ENCODE assay signal across 8 cellular contexts in the genomic region with DNA sequence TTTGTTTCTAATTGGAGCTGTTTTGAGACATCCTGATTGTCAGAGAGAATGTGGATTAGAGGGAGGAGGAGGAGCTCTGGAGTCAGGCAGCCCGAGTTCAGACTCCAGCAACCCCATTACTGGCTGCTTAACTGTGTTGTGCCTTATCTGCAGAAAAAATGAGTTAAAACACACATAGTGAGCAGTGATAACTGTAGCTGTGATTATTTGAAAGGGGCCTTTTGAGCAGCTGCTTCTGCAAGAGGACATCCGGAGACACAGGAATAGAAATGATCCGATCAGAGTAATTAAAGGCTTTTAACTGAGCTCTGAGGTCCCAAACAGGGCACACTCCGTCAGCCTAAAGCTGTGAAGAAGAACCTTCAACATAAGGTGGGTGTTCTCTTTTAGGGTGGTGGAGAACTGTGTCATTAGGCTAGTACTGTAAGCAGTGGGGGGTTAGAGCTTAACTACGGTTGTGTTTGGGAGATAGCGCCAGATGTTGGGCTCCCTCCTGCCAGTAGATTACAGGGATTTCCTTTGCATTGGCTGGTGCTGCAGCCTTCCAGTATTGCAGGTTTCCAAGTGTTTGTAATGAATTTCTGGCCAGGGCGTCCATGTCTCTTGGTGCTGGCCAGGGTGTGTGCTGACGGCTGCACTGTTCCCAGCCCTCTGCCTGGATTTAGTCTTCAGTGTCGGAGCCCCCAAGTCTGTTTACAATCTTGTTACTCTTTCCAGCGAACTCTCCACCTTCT. TPM values are rescaled to one million over a fixed set of nuclear protein-coding genes. Genes with fewer than 3 reads are reported as not detected.
DNase-seq lines count a peak whose midpoint lies in the region; ATAC-seq and TF ChIP-seq lines count a peak whose summit lies in the region.

No MANE protein-coding gene starts in this region.

- H3K27me3 ChIP-seq in esophagus muscularis mucosa = no peaks in the 10 kb centered on the region
- no peaks in the 10 kb centered on the region for H3K27me3 ChIP-seq in muscle layer of duodenum (ENCODE audit: low read depth, low read length)

- H3K27ac ChIP-seq in esophagus muscularis mucosa (replicated peaks in 1 of 4) (peak overlapping the region; percentile 62 to 75 (median 72)), muscle layer of duodenum (ENCODE audit: low read length) (peak overlapping the region; percentile 10)

- TF ChIP-seq POLR2A in esophagus muscularis mucosa (IDR thresholded peaks at IDR 0.05; ENCODE audit: low read depth) = no peak

- peaks cover 96 to 97% (median 97%) of the 10 kb centered on the region in 4 donors for H3K4me1 ChIP-seq in esophagus muscularis mucosa
- H3K4me1 ChIP-seq in muscle layer of duodenum (ENCODE audit: control insufficient read depth in 1 of 2, insufficient read depth in 2 of 2, low read length in 2 of 2) = peaks cover 27 to 72% of the 10 kb centered on the region in 2 donors

- POLR2A ChIA-PET in AG04449 (lab: Yijun Ruan, JAX) = no interaction called here

- ATAC-seq in GM18861 (IDR thresholded peaks at IDR 0.05; ENCODE audit: unreplicated experiment) = no peak

- CTCF ChIA-PET in AG04449 (lab: Yijun Ruan, JAX) = interaction anchor here (0.6 to 1.6 kb wide), 4 partner anchors 8 to 106 kb away, joined by 3 to 5 read pairs (median 4); no protein-coding TSS in a partner anchor

- peak overlapping the region; percentile 28 for H3K4me3 ChIP-seq in AG04449 (ENCODE audit: low read depth, low read length)
- H3K4me3 ChIP-seq in esophagus muscularis mucosa = peak overlapping the region; percentile 34 to 46 (median 40)
- H3K4me3 ChIP-seq in muscle layer of duodenum (ENCODE audit: low read depth in 1 of 2, low read length in 2 of 2) = peak overlapping the region; percentile 7 to 41

- DNase-seq in AG04449 (ENCODE audit: low read depth, low spot score) = no peak
- DNase-seq in NCI-H2227 treated with DMSO at 0.1 percent for 48 hours (lab: John Stamatoyannopoulos, UW) = peak; percentile 8
- no peak for DNase-seq in esophagus muscularis mucosa (ENCODE audit: extremely low spot score)
- no peak for DNase-seq in T-helper 9 cell
- no peak for DNase-seq in activated naive CD4-positive, alpha-beta T cell treated with Interleukin-2 at 50 U/mL for 16 hours
- no peak for DNase-seq in stimulated activated CD4-positive, alpha-beta T cell treated with anti-CD3 and anti-CD28 coated beads, Interleukin-12 subunit alpha, Interleukin-12 subunit beta, amount 100 ng/mL, for 4 hours

- intact Hi-C loops in esophagus muscularis mucosa (cut with DNase I) = no loop called here

- WGBS in esophagus muscularis mucosa = 23% methylated on average over 10 of the region's 10 CpGs

- no peak for TF ChIP-seq CTCF in AG04449 (IDR thresholded peaks at IDR 0.05; ENCODE audit: insufficient read depth, low read length, missing control alignments)
- TF ChIP-seq CTCF in esophagus muscularis mucosa (IDR thresholded peaks at IDR 0.05) = no peak

- no peak for TF ChIP-seq EP300 in esophagus muscularis mucosa (IDR thresholded peaks at IDR 0.05)

- no peaks in the 10 kb centered on the region for H3K36me3 ChIP-seq in esophagus muscularis mucosa
- no peaks in the 10 kb centered on the region for H3K36me3 ChIP-seq in muscle layer of duodenum (ENCODE audit: control insufficient read depth in 1 of 2, insufficient read depth in 2 of 2, low read length in 2 of 2)

- H3K9me3 ChIP-seq in esophagus muscularis mucosa = no peaks in the 10 kb centered on the region
- H3K9me3 ChIP-seq in muscle layer of duodenum (ENCODE audit: control insufficient read depth in 1 of 2, low read length in 2 of 2) = no peaks in the 10 kb centered on the region

RNA-seq across cellular contexts. Expression of a gene that starts 24.3 kb away (rescaled TPM):
- total RNA-seq in esophagus muscularis mucosa = 100 to 1,000 TPM; 253 to 402 (median 311) TPM
